8 cellular contexts compared by ENCODE assay signal in genomic region chr1:182446033-182446669, GRCh38. TPM values are rescaled to one million over a fixed set of nuclear protein-coding genes. Genes with fewer than 3 reads are reported as not detected.
DNase-seq lines count a peak whose midpoint lies in the region; ATAC-seq and TF ChIP-seq lines count a peak whose summit lies in the region.

No MANE protein-coding gene starts in this region.

- ATAC-seq in HG03103 (IDR thresholded peaks at IDR 0.05; ENCODE audit: low read depth, unreplicated experiment): peak; percentile 54
- ATAC-seq in left ventricle myocardium superior: peak; percentile 46

- TF ChIP-seq CTCF in AG04449 (IDR thresholded peaks at IDR 0.05; ENCODE audit: insufficient read depth, low read length, missing control alignments): peak; percentile 56

- intact Hi-C loops in left ventricle myocardium superior (cut with micrococcal nuclease): loop anchor here (10.0 kb wide), 2 partner anchors 149 to 339 kb away; partner anchors contain the start of gene NPL
- intact Hi-C loops in activated T-helper 1 cell treated with anti-CD3 and anti-CD28 coated beads, Interleukin-12 subunit alpha, Interleukin-12 subunit beta, Interleukin-2, Interleukin-4 antibody, amounts not matched to agents 30 ng/mL and 10 ng/mL and 1 ng/mL, durations not matched to agents 14 hours and 24 hours and 36 hours (cut with micrococcal nuclease): loop anchor here (1.0 to 2.0 kb wide), 4 partner anchors 30 to 361 kb away; no protein-coding TSS in a partner anchor

- H3K9me3 Mint-ChIP-seq in activated naive CD4-positive, alpha-beta T cell treated with anti-CD3 and anti-CD28 coated beads, Interleukin-2, amount 10 ng/mL, durations not matched to agents 7 days and 5 days: no peaks in the 10 kb centered on the region
- H3K9me3 Mint-ChIP-seq in activated T-helper 1 cell treated with anti-CD3 and anti-CD28 coated beads, Interleukin-12 subunit alpha, Interleukin-12 subunit beta, Interleukin-2, Interleukin-4 antibody, amounts not matched to agents 30 ng/mL and 10 ng/mL and 1 ng/mL, durations not matched to agents 14 hours and 24 hours and 36 hours: no peaks in the 10 kb centered on the region

- H3K27me3 Mint-ChIP-seq in activated naive CD4-positive, alpha-beta T cell treated with anti-CD3 and anti-CD28 coated beads, Interleukin-2, amount 10 ng/mL, durations not matched to agents 7 days and 5 days: peaks cover 10% of the 10 kb centered on the region
- peaks cover 3% of the 10 kb centered on the region for H3K27me3 Mint-ChIP-seq in activated T-helper 1 cell treated with anti-CD3 and anti-CD28 coated beads, Interleukin-12 subunit alpha, Interleukin-12 subunit beta, Interleukin-2, Interleukin-4 antibody, amounts not matched to agents 30 ng/mL and 10 ng/mL and 1 ng/mL, durations not matched to agents 14 hours and 24 hours and 36 hours (ENCODE audit: insufficient read depth)

- no peak overlapping the region for H3K27ac Mint-ChIP-seq in activated naive CD4-positive, alpha-beta T cell treated with anti-CD3 and anti-CD28 coated beads, Interleukin-2, amount 10 ng/mL, durations not matched to agents 7 days and 5 days
- no peak overlapping the region for H3K27ac Mint-ChIP-seq in activated T-helper 1 cell treated with anti-CD3 and anti-CD28 coated beads, Interleukin-12 subunit alpha, Interleukin-12 subunit beta, Interleukin-2, Interleukin-4 antibody, amounts not matched to agents 30 ng/mL and 10 ng/mL and 1 ng/mL, durations not matched to agents 14 hours and 24 hours and 36 hours

- no peaks in the 10 kb centered on the region for H3K4me1 Mint-ChIP-seq in activated naive CD4-positive, alpha-beta T cell treated with anti-CD3 and anti-CD28 coated beads, Interleukin-2, amount 10 ng/mL, durations not matched to agents 7 days and 5 days
- peaks cover 7% of the 10 kb centered on the region for H3K4me1 Mint-ChIP-seq in activated T-helper 1 cell treated with anti-CD3 and anti-CD28 coated beads, Interleukin-12 subunit alpha, Interleukin-12 subunit beta, Interleukin-2, Interleukin-4 antibody, amounts not matched to agents 30 ng/mL and 10 ng/mL and 1 ng/mL, durations not matched to agents 14 hours and 24 hours and 36 hours (ENCODE audit: low read depth)

- POLR2A ChIA-PET in AG04449 (lab: Yijun Ruan, JAX): no interaction called here

- CTCF ChIA-PET in AG04449 (lab: Yijun Ruan, JAX): interaction anchor here (4.4 kb wide), 1 partner anchor 337 kb away, joined by 26 read pairs; no protein-coding TSS in a partner anchor
- CTCF ChIA-PET in activated naive CD4-positive, alpha-beta T cell treated with anti-CD3 and anti-CD28 coated beads, Interleukin-2, amount 10 ng/mL, durations not matched to agents 7 days and 5 days (lab: Charles Lee): no interaction called here

- DNase-seq in AG04449 (ENCODE audit: low read depth, low spot score) (peak; percentile 0), GM03348 (ENCODE audit: low spot score) (peak; percentile 69), NCI-H460 (ENCODE audit: extremely low read depth, low read depth) (peak; percentile 74), left ventricle myocardium superior (no peak)
- peak; percentile 43 for DNase-seq in activated naive CD4-positive, alpha-beta T cell treated with anti-CD3 and anti-CD28 coated beads, Interleukin-2, amount 10 ng/mL, durations not matched to agents 7 days and 5 days
- peak; percentile 29 to 37 for DNase-seq in stimulated activated CD4-positive, alpha-beta T cell treated with anti-CD3 and anti-CD28 coated beads, Interleukin-2, amount 100 ng/mL, for 48 hours
- DNase-seq in activated T-helper 1 cell treated with anti-CD3 and anti-CD28 coated beads, Interleukin-12 subunit alpha, Interleukin-12 subunit beta, Interleukin-2, Interleukin-4 antibody, amounts not matched to agents 30 ng/mL and 10 ng/mL and 1 ng/mL, durations not matched to agents 14 hours and 24 hours and 36 hours (ENCODE audit: low spot score): no peak

- H3K36me3 Mint-ChIP-seq in activated naive CD4-positive, alpha-beta T cell treated with anti-CD3 and anti-CD28 coated beads, Interleukin-2, amount 10 ng/mL, durations not matched to agents 7 days and 5 days: no peaks in the 10 kb centered on the region
- no peaks in the 10 kb centered on the region for H3K36me3 Mint-ChIP-seq in activated T-helper 1 cell treated with anti-CD3 and anti-CD28 coated beads, Interleukin-12 subunit alpha, Interleukin-12 subunit beta, Interleukin-2, Interleukin-4 antibody, amounts not matched to agents 30 ng/mL and 10 ng/mL and 1 ng/mL, durations not matched to agents 14 hours and 24 hours and 36 hours (ENCODE audit: low read depth)

- no peak overlapping the region; the same call in 1 of the 2 replicates for H3K4me3 ChIP-seq in AG04449 (ENCODE audit: low read depth, low read length)

- no peak overlapping the region for H3K4me3 Mint-ChIP-seq in activated naive CD4-positive, alpha-beta T cell treated with anti-CD3 and anti-CD28 coated beads, Interleukin-2, amount 10 ng/mL, durations not matched to agents 7 days and 5 days
- no peak overlapping the region for H3K4me3 Mint-ChIP-seq in activated T-helper 1 cell treated with anti-CD3 and anti-CD28 coated beads, Interleukin-12 subunit alpha, Interleukin-12 subunit beta, Interleukin-2, Interleukin-4 antibody, amounts not matched to agents 30 ng/mL and 10 ng/mL and 1 ng/mL, durations not matched to agents 14 hours and 24 hours and 36 hours

RNA-seq across cellular contexts. Expression of gene RGSL1, which starts 3.8 kb away (rescaled TPM):
- 0.07 TPM in 1 of 2 replicates, not detected in the other for total RNA-seq in NCI-H460 (2014; rRNA removed; shearing (Covaris generic))
- not detected in 2 replicates for polyA plus RNA-seq in NCI-H460 (2014; cell fraction: nucleus; rRNA removed)
- total RNA-seq in left ventricle myocardium superior: not detected
- not detected in 2 replicates for total RNA-seq in activated T-helper 1 cell treated with anti-CD3 and anti-CD28 coated beads, Interleukin-12 subunit alpha, Interleukin-12 subunit beta, Interleukin-2, Interleukin-4 antibody, amounts not matched to agents 30 ng/mL and 10 ng/mL and 1 ng/mL, durations not matched to agents 14 hours and 24 hours and 36 hours

RNA-seq across cellular contexts. Expression of gene TEDDM1, which starts 45.7 kb away (rescaled TPM):
- total RNA-seq in NCI-H460 (2014; rRNA removed; shearing (Covaris generic)): not detected in 2 replicates
- polyA plus RNA-seq in NCI-H460 (2014; cell fraction: nucleus; rRNA removed): not detected in 2 replicates
- total RNA-seq in left ventricle myocardium superior: not detected
- total RNA-seq in activated T-helper 1 cell treated with anti-CD3 and anti-CD28 coated beads, Interleukin-12 subunit alpha, Interleukin-12 subunit beta, Interleukin-2, Interleukin-4 antibody, amounts not matched to agents 30 ng/mL and 10 ng/mL and 1 ng/mL, durations not matched to agents 14 hours and 24 hours and 36 hours: not detected in 2 replicates

RNA-seq across cellular contexts. Expression of gene GLUL, which starts 54.6 kb away (rescaled TPM):
- 91.0 and 106 TPM in 2 replicates for total RNA-seq in NCI-H460 (2014; rRNA removed; shearing (Covaris generic))
- 51.8 and 61.0 TPM in 2 replicates for polyA plus RNA-seq in NCI-H460 (2014; cell fraction: nucleus; rRNA removed)
- 377 TPM for total RNA-seq in left ventricle myocardium superior
- 89.6 and 101 TPM in 2 replicates for total RNA-seq in activated T-helper 1 cell treated with anti-CD3 and anti-CD28 coated beads, Interleukin-12 subunit alpha, Interleukin-12 subunit beta, Interleukin-2, Interleukin-4 antibody, amounts not matched to agents 30 ng/mL and 10 ng/mL and 1 ng/mL, durations not matched to agents 14 hours and 24 hours and 36 hours

Comparison
In these comparisons a context has a peak if more than half of its experiments do, and no peak if none do; other contexts are left out.
1. DNase-seq: peak in AG04449 (single experiment), GM03348 (single experiment), NCI-H460 (single experiment), activated naive CD4-positive, alpha-beta T cell treated with anti-CD3 and anti-CD28 coated beads, Interleukin-2, amount 10 ng/mL, durations not matched to agents 7 days and 5 days (single experiment) and stimulated activated CD4-positive, alpha-beta T cell treated with anti-CD3 and anti-CD28 coated beads, Interleukin-2, amount 100 ng/mL, for 48 hours (2 of 2); none in left ventricle myocardium superior (single experiment) and activated T-helper 1 cell treated with anti-CD3 and anti-CD28 coated beads, Interleukin-12 subunit alpha, Interleukin-12 subunit beta, Interleukin-2, Interleukin-4 antibody, amounts not matched to agents 30 ng/mL and 10 ng/mL and 1 ng/mL, durations not matched to agents 14 hours and 24 hours and 36 hours (single experiment).